In genomic region chr21:39630191-39630591, GRCh38 we compare ENCODE assay signal across 22 cellular contexts. TPM values are rescaled to one million over a fixed set of nuclear protein-coding genes. Genes with fewer than 3 reads are reported as not detected.
A peak's percentile ranks its signal among the peaks of the same experiment; 100 is the strongest.
DNase-seq lines count a peak whose midpoint lies in the region; ATAC-seq and TF ChIP-seq lines count a peak whose summit lies in the region.
"Had no signal": no experiment of that assay in that cellular context is flagged by ENCODE, and none has a peak within 500 bp of the region (broad histone marks: within the 10 kb centered on the region; RNA-seq: fewer than 3 reads in every experiment).

No MANE protein-coding gene starts in this region.

- no peak overlapping the region for H3K9ac ChIP-seq in mesenchymal stem cell (ENCODE audit: low read length)

- peak overlapping the region; percentile 83 for H3K4me2 ChIP-seq in mesenchymal stem cell (ENCODE audit: low read length, poor library complexity, severe bottlenecking)

- intact Hi-C loops in left ventricle myocardium superior (cut with micrococcal nuclease) = no loop called here

- no peak overlapping the region for H2AFZ ChIP-seq in mesenchymal stem cell (ENCODE audit: low read depth, low read length)

- H3K9me3 ChIP-seq in MG63 = no peaks in the 10 kb centered on the region
- no peaks in the 10 kb centered on the region for H3K9me3 ChIP-seq in mesenchymal stem cell (ENCODE audit: control insufficient read depth, low read length)
- H3K9me3 ChIP-seq: BE2C, heart left ventricle, uterus had no signal

- H2BK12ac ChIP-seq in mesenchymal stem cell (ENCODE audit: low read length in 2 of 2) = no peak overlapping the region

- no peak overlapping the region for H3K27ac Mint-ChIP-seq in activated CD4-positive, alpha-beta memory T cell treated with anti-CD3 and anti-CD28 coated beads, Interleukin-2, amount 10 ng/mL, durations not matched to agents 7 days and 5 days
- H3K27ac Mint-ChIP-seq: activated naive CD4-positive, alpha-beta T cell treated with anti-CD3 and anti-CD28 coated beads, Interleukin-2, amount 50 U/mL, for 72 hours had no signal

- H3K36me3 ChIP-seq in MG63 (no peaks in the 10 kb centered on the region), mesenchymal stem cell (ENCODE audit: control insufficient read depth in 1 of 2, insufficient read depth in 2 of 2, low read depth in 1 of 2, low read length in 2 of 2) (peaks cover 0 to 1% of the 10 kb centered on the region in 2 experiments)
- H3K36me3 ChIP-seq: BE2C, heart left ventricle, uterus had no signal

- H4K91ac ChIP-seq in mesenchymal stem cell (ENCODE audit: low read length) = no peak overlapping the region

- no peaks in the 10 kb centered on the region for H3K27me3 Mint-ChIP-seq in activated CD4-positive, alpha-beta memory T cell treated with anti-CD3 and anti-CD28 coated beads, Interleukin-2, amount 10 ng/mL, durations not matched to agents 7 days and 5 days

- H3K18ac ChIP-seq in mesenchymal stem cell (ENCODE audit: low read depth in 1 of 2, low read length in 2 of 2) = peak overlapping the region in 1 of 2 experiments; percentile 28

- H4K8ac ChIP-seq in mesenchymal stem cell (ENCODE audit: low read length) = no peak overlapping the region

- no peak overlapping the region for H3K4ac ChIP-seq in mesenchymal stem cell (ENCODE audit: low read depth in 1 of 2, low read length in 2 of 2)

- peak overlapping the region; percentile 85 for H2AK5ac ChIP-seq in mesenchymal stem cell (ENCODE audit: low read length, severe bottlenecking)

- peaks cover 23% of the 10 kb centered on the region for H3K4me1 ChIP-seq in mesenchymal stem cell (ENCODE audit: control insufficient read depth, insufficient read depth, low read depth, low read length)
- H3K4me1 ChIP-seq: BE2C, heart left ventricle, uterus had no signal

- POLR2A ChIA-PET in GM10248 (lab: Yijun Ruan, JAX) = no interaction called here
- POLR2A ChIA-PET in activated CD4-positive, alpha-beta memory T cell treated with anti-CD3 and anti-CD28 coated beads, Interleukin-2, amount 10 ng/mL, durations not matched to agents 7 days and 5 days (lab: Charles Lee) = no interaction called here

- peak overlapping the region; percentile 88 for H3K27ac ChIP-seq in mesenchymal stem cell (ENCODE audit: low read length, poor library complexity, severe bottlenecking)
- H3K27ac ChIP-seq: heart left ventricle, uterus had no signal

- H3K79me1 ChIP-seq in mesenchymal stem cell (replicated peaks; ENCODE audit: low read length, poor library complexity, severe bottlenecking) = peaks cover 22% of the 10 kb centered on the region

- H3K4me3 Mint-ChIP-seq in activated CD4-positive, alpha-beta memory T cell treated with anti-CD3 and anti-CD28 coated beads, Interleukin-2, amount 10 ng/mL, durations not matched to agents 7 days and 5 days = no peak overlapping the region

- H3K4me3 ChIP-seq in MG63 (no peak overlapping the region; the same call in 1 of the 2 replicates), astrocyte of the spinal cord (ENCODE audit: low read depth, low read length) (peak overlapping the region; percentile 8), mesenchymal stem cell (ENCODE audit: insufficient read depth in 1 of 2, low read depth in 1 of 2, low read length in 2 of 2) (no peak overlapping the region)
- H3K4me3 ChIP-seq: heart left ventricle, uterus had no signal

- H3K14ac ChIP-seq in mesenchymal stem cell (ENCODE audit: low read length in 2 of 2) = no peak overlapping the region

- no peak for ATAC-seq in left ventricle myocardium superior
- ATAC-seq: activated naive CD4-positive, alpha-beta T cell treated with anti-CD3 and anti-CD28 coated beads, Interleukin-2, amount 50 U/mL, for 72 hours; heart left ventricle; stimulated activated naive CD8-positive, alpha-beta T cell treated with anti-CD3 and anti-CD28 coated beads, Interleukin-15, Interleukin-2, amounts not matched to agents 100 U/mL and 50 U/mL, for 24 hours had no signal

- CTCF ChIA-PET in GM10248 (lab: Yijun Ruan, JAX) = no interaction called here
- CTCF ChIA-PET in activated CD4-positive, alpha-beta memory T cell treated with anti-CD3 and anti-CD28 coated beads, Interleukin-2, amount 10 ng/mL, durations not matched to agents 7 days and 5 days (lab: Charles Lee) = no interaction called here

- no peaks in the 10 kb centered on the region for H3K36me3 Mint-ChIP-seq in activated CD4-positive, alpha-beta memory T cell treated with anti-CD3 and anti-CD28 coated beads, Interleukin-2, amount 10 ng/mL, durations not matched to agents 7 days and 5 days (ENCODE audit: low read depth)

- H3K27me3 ChIP-seq in MG63 = no peaks in the 10 kb centered on the region
- no peaks in the 10 kb centered on the region for H3K27me3 ChIP-seq in mesenchymal stem cell (ENCODE audit: control insufficient read depth in 1 of 2, insufficient read depth in 1 of 2, low read length in 2 of 2)
- H3K27me3 ChIP-seq: BE2C, uterus had no signal

- peak; percentile 86 for DNase-seq in Daoy (ENCODE audit: low read depth)
- peak; percentile 52 for DNase-seq in MG63
- DNase-seq in astrocyte of the spinal cord (ENCODE audit: low read depth, low spot score) = peak; percentile 69
- peak; percentile 76 for DNase-seq in mesenchymal stem cell
- no peak for DNase-seq in left ventricle myocardium superior
- DNase-seq in SKM-1 (lab: John Stamatoyannopoulos, UW; ENCODE audit: unreplicated experiment) = no peak
- no peak for DNase-seq in GM10248 (ENCODE audit: extremely low spot score)
- no peak for DNase-seq in activated CD4-positive, alpha-beta memory T cell treated with anti-CD3 and anti-CD28 coated beads, Interleukin-2, amount 10 ng/mL, durations not matched to agents 7 days and 5 days
- DNase-seq: BE2C; caudate nucleus; DMS153; heart left ventricle; NCI-H1417 treated with DMSO at 0.1 percent for 48 hours; NCI-H510A; stimulated activated naive CD8-positive, alpha-beta T cell treated with anti-CD3 and anti-CD28 coated beads, Interleukin-15, Interleukin-2, amounts not matched to agents 100 U/mL and 50 U/mL, for 24 hours; uterus had no signal

- no peak overlapping the region for H3K23ac ChIP-seq in mesenchymal stem cell (ENCODE audit: low read length in 2 of 2)

- TF ChIP-seq CTCF in astrocyte of the spinal cord (IDR thresholded peaks at IDR 0.05; ENCODE audit: low read depth, low read length) (no peak), GM10248 (IDR thresholded peaks at IDR 0.05; ENCODE audit: control extremely low read depth, extremely low read depth, low read depth, missing control alignments) (no peak)

- 8% methylated on average over 4 of the region's 8 CpGs for WGBS in mesenchymal stem cell

- H2BK120ac ChIP-seq in mesenchymal stem cell (ENCODE audit: low read depth, low read length) = no peak overlapping the region

- H2BK5ac ChIP-seq in mesenchymal stem cell (ENCODE audit: low read depth, low read length, poor library complexity, severe bottlenecking) = peak overlapping the region; percentile 57

- no peaks in the 10 kb centered on the region for H3K4me1 Mint-ChIP-seq in activated CD4-positive, alpha-beta memory T cell treated with anti-CD3 and anti-CD28 coated beads, Interleukin-2, amount 10 ng/mL, durations not matched to agents 7 days and 5 days

- in situ Hi-C loops in astrocyte of the spinal cord (cut with HindIII; ENCODE audit: low sequenced_read_pairs) = no loop called here

- no peak overlapping the region for H2BK15ac ChIP-seq in mesenchymal stem cell (ENCODE audit: low read depth, poor library complexity, severe bottlenecking)

- peaks cover 3% of the 10 kb centered on the region for H3K9me3 Mint-ChIP-seq in activated CD4-positive, alpha-beta memory T cell treated with anti-CD3 and anti-CD28 coated beads, Interleukin-2, amount 10 ng/mL, durations not matched to agents 7 days and 5 days
- H3K9me3 Mint-ChIP-seq: activated naive CD4-positive, alpha-beta T cell treated with anti-CD3 and anti-CD28 coated beads, Interleukin-2, amount 50 U/mL, for 72 hours had no signal

RNA-seq across cellular contexts. Expression of gene B3GALT5, which starts 17.5 kb away (rescaled TPM):
- 0.57 and 1.8 TPM in 2 replicates for total RNA-seq in Daoy (2014; rRNA removed; shearing (Covaris generic))
- total RNA-seq in MG63 (2014; rRNA removed; shearing (Covaris generic); ENCODE audit: low replicate concordance) = 0.02 and 0.10 TPM in 2 replicates
- polyA plus RNA-seq in mesenchymal stem cell (2013, experiment 1 of 2) = 0.07 TPM
- polyA plus RNA-seq in mesenchymal stem cell (2013, experiment 2 of 2) = 0.07 TPM
- 0.10 TPM for total RNA-seq in left ventricle myocardium superior
- not detected for total RNA-seq in activated CD4-positive, alpha-beta memory T cell treated with anti-CD3 and anti-CD28 coated beads, Interleukin-2, amount 10 ng/mL, durations not matched to agents 7 days and 5 days
- total RNA-seq: mononuclear cell; OCI-LY7; osteocyte; T-helper 1 cell treated with Interleukin-12 subunit alpha and Interleukin-12 subunit beta and Interleukin-4 antibody, amounts not matched to agents 30 ng/mL and 1 ng/mL, for 36 hours had no signal
- polyA plus RNA-seq: keratinocyte had no signal

Comparison
In these comparisons a context has a peak if more than half of its experiments do, and no peak if none do; other contexts are left out.
1. DNase-seq: peak in Daoy (single experiment), MG63 (single experiment), astrocyte of the spinal cord (single experiment) and mesenchymal stem cell (single experiment); none in left ventricle myocardium superior (single experiment), SKM-1 (single experiment), GM10248 (single experiment) and activated CD4-positive, alpha-beta memory T cell treated with anti-CD3 and anti-CD28 coated beads, Interleukin-2, amount 10 ng/mL, durations not matched to agents 7 days and 5 days (single experiment).